ENCODE assay signal across 10 cellular contexts in the genomic region with DNA sequence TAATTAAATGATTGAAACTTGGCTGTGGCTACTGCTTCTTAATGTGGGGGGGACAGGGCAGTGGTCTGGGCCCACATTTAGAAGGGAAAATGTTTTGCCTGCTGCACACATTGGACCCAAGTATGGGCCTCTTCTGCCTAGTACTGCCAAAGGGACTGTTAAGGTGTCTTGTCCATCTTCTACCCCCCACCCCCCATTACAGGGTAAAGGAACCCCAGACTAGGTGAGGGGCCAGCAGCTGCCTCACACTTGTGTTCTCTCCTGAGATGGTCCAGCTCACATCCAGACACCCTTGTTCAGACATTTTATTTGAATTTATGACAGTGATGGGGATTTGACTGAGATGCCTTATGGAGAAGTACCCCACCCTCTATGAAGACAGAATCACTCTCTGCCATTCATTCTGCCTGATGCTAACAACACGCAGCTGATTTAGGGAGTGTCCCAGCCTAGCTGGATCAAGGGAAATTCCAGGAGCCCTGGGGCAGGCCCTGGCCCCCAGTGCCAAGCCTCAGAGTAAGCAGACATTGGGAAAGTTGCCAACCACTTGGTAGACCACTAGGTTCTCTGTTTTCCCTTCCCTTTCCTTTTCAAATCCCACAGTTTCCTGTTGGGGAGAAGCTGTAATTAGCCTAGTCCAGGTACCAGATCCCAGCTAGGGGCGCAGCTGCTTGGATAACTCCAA. TPM values are rescaled to one million over a fixed set of nuclear protein-coding genes. Genes with fewer than 3 reads are reported as not detected.
DNase-seq lines count a peak whose midpoint lies in the region; ATAC-seq and TF ChIP-seq lines count a peak whose summit lies in the region.
"Had no signal": no experiment of that assay in that cellular context is flagged by ENCODE, and none has a peak within 500 bp of the region (broad histone marks: within the 10 kb centered on the region; RNA-seq: fewer than 3 reads in every experiment).

No MANE protein-coding gene starts in this region.

- TF ChIP-seq EP300 in stomach (IDR thresholded peaks at IDR 0.05): no peak

- H3K9me3 ChIP-seq in T-helper 17 cell (ENCODE audit: control insufficient read depth, low read length, poor library complexity, severe bottlenecking) (no peaks in the 10 kb centered on the region), stomach (no peaks in the 10 kb centered on the region)

- H3K27ac Mint-ChIP-seq in activated naive CD4-positive, alpha-beta T cell treated with anti-CD3 and anti-CD28 coated beads for 36 hours: peak overlapping the region; percentile 68
- peak overlapping the region; percentile 19 for H3K27ac Mint-ChIP-seq in T-helper 17 cell

- H3K27me3 Mint-ChIP-seq in activated naive CD4-positive, alpha-beta T cell treated with anti-CD3 and anti-CD28 coated beads for 36 hours (ENCODE audit: low read depth): no peaks in the 10 kb centered on the region
- no peaks in the 10 kb centered on the region for H3K27me3 Mint-ChIP-seq in T-helper 17 cell

- ATAC-seq in T-helper 17 cell: no peak
- ATAC-seq in HG03135 (IDR thresholded peaks at IDR 0.05; ENCODE audit: unreplicated experiment): no peak

- TF ChIP-seq CTCF in fibroblast of the aortic adventitia (IDR thresholded peaks at IDR 0.05; ENCODE audit: insufficient read depth, low read length) (no peak), stomach (IDR thresholded peaks at IDR 0.05) (no peak)

- H3K4me1 ChIP-seq in stomach: peaks cover 14 to 55% (median 39%) of the 10 kb centered on the region in 4 donors

- peaks cover 54 to 100% (median 96%) of the 10 kb centered on the region in 4 donors for H3K36me3 ChIP-seq in stomach

- H3K36me3 Mint-ChIP-seq in activated naive CD4-positive, alpha-beta T cell treated with anti-CD3 and anti-CD28 coated beads for 36 hours (ENCODE audit: low read depth): peaks cover 25% of the 10 kb centered on the region
- no peaks in the 10 kb centered on the region for H3K36me3 Mint-ChIP-seq in T-helper 17 cell (ENCODE audit: low read depth)

- CTCF ChIA-PET in activated naive CD4-positive, alpha-beta T cell treated with anti-CD3 and anti-CD28 coated beads for 36 hours (lab: Charles Lee): interaction anchor here (0.6 to 6.5 kb wide), 8 partner anchors 14 to 256 kb away, joined by 3 to 126 read pairs (median 8); no protein-coding TSS in a partner anchor

- H3K4me3 ChIP-seq in fibroblast of the aortic adventitia (ENCODE audit: low read depth, low read length) (no peak overlapping the region), stomach (no peak overlapping the region)

- 39 to 46% (median 41%) methylated on average over 2 of the region's 2 CpGs for WGBS in stomach, 5 donors

- H3K4me1 Mint-ChIP-seq in activated naive CD4-positive, alpha-beta T cell treated with anti-CD3 and anti-CD28 coated beads for 36 hours (ENCODE audit: low read depth): peaks cover 10% of the 10 kb centered on the region
- peaks cover 9% of the 10 kb centered on the region for H3K4me1 Mint-ChIP-seq in T-helper 17 cell

- no peak for DNase-seq in activated naive CD4-positive, alpha-beta T cell treated with anti-CD3 and anti-CD28 coated beads for 36 hours
- DNase-seq in activated naive CD4-positive, alpha-beta T cell treated with anti-CD3 and anti-CD28 coated beads, Interleukin-2, amount 50 U/mL, for 16 hours: no peak
- DNase-seq in T-helper 17 cell (no peak), fibroblast of the aortic adventitia (ENCODE audit: low read depth) (peak; percentile 74), stomach (no peak), SHP77 treated with DMSO at 0.1 percent for 48 hours (lab: John Stamatoyannopoulos, UW) (no peak), iPS-NIHi7 (ENCODE audit: extremely low spot score) (no peak)

- H3K27ac ChIP-seq in stomach: peak overlapping the region; percentile 41 to 74 (median 56)
- H3K27ac ChIP-seq: C4-2B had no signal

- no peaks in the 10 kb centered on the region for H3K27me3 ChIP-seq in stomach

- H3K4me3 Mint-ChIP-seq in activated naive CD4-positive, alpha-beta T cell treated with anti-CD3 and anti-CD28 coated beads for 36 hours: no peak overlapping the region
- no peak overlapping the region for H3K4me3 Mint-ChIP-seq in T-helper 17 cell
- H3K4me3 Mint-ChIP-seq: T-helper 2 cell treated with Interferon-gamma antibody and Interleukin-4, amounts not matched to agents 5 μg/mL and 100 μg/mL, for 36 hours had no signal

- intact Hi-C loops in activated naive CD4-positive, alpha-beta T cell treated with anti-CD3 and anti-CD28 coated beads for 36 hours (cut with micrococcal nuclease): no loop called here
- intact Hi-C loops in stomach (cut with DNase I; ENCODE audit: low total_unique reads): loop anchor here (5.0 kb wide), 1 partner anchor 63 kb away; no protein-coding TSS in a partner anchor

- H3K9me3 Mint-ChIP-seq in activated naive CD4-positive, alpha-beta T cell treated with anti-CD3 and anti-CD28 coated beads for 36 hours: no peaks in the 10 kb centered on the region
- H3K9me3 Mint-ChIP-seq: T-helper 2 cell treated with Interferon-gamma antibody and Interleukin-4, amounts not matched to agents 5 μg/mL and 100 μg/mL, for 36 hours had no signal

- TF ChIP-seq POLR2A in stomach (IDR thresholded peaks at IDR 0.05): no peak

RNA-seq across cellular contexts. Expression of gene YARS1, which starts 42.1 kb away (rescaled TPM):
- 100 to 1,000 TPM; 293 to 312 TPM for total RNA-seq in activated naive CD4-positive, alpha-beta T cell treated with anti-CD3 and anti-CD28 coated beads for 36 hours
- total RNA-seq in T-helper 17 cell (10 to 100 TPM; 70.9 to 88.1 TPM), fibroblast of the aortic adventitia (ENCODE audit: low replicate concordance) (96.7 and 186 TPM in 2 replicates), stomach (10 to 100 TPM; 26.9 to 99.1 (median 64.4) TPM)
- 10 to 100 TPM; 44.5 to 53.0 (median 47.8) TPM for polyA plus RNA-seq in stomach

RNA-seq across cellular contexts. Expression of gene S100PBP, which starts 42.4 kb away (rescaled TPM):
- total RNA-seq in activated naive CD4-positive, alpha-beta T cell treated with anti-CD3 and anti-CD28 coated beads for 36 hours: 10 to 100 TPM; 26.1 to 31.2 TPM
- total RNA-seq in T-helper 17 cell (10 to 100 TPM; 32.5 to 35.5 TPM), fibroblast of the aortic adventitia (ENCODE audit: low replicate concordance) (42.4 and 64.5 TPM in 2 replicates), stomach (100 to 1,000 TPM in 1 of 5 donors, 10 to 100 TPM in 3, 1 to 10 TPM in 1; 2.9 to 253 (median 40.6) TPM)
- 1 to 10 TPM; 5.7 to 9.3 (median 6.7) TPM for polyA plus RNA-seq in stomach
